In the genomic region with DNA sequence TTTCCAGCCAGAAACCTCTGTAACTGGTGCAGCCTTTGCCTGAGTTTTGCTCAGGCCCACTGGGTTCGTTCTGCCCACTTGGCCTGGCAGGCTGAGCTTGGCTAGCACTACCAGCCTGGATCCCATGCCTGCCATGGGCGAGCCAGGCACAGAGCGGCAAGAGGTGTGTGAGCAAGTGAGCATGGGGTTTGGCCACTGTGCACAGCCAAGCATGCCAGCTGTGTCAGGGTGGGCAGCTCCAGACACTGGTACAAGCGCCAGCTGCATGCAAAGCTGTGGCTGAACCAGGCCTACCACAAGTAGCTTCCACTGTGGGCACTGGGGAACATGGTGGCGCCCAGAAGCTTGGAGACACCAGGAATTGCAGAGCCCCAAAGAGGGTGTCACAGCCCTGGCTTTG, we compare ENCODE assay signal across 24 cellular contexts.
"Had no signal": no experiment of that assay in that cellular context is flagged by ENCODE, and none has a peak within 500 bp of the region (broad histone marks: within the 10 kb centered on the region; RNA-seq: fewer than 3 reads in every experiment).

No MANE protein-coding gene starts in this region.

- H3K9me3 Mint-ChIP-seq: effector memory CD8-positive, alpha-beta T cell had no signal

- H3K4me1 ChIP-seq: colonic mucosa, gastrocnemius medialis, left lung, lower lobe of right lung had no signal

- H3K27ac ChIP-seq: colonic mucosa, epithelial cell of prostate, esophagus squamous epithelium, gastrocnemius medialis, heart right ventricle, left lung, lower lobe of right lung had no signal

- H3K27me3 ChIP-seq: colonic mucosa, gastrocnemius medialis, heart right ventricle, left lung had no signal

- H3K9me3 ChIP-seq: colonic mucosa, gastrocnemius medialis, lower lobe of right lung had no signal

- DNase-seq: cerebellar nuclear complex; colonic mucosa; cortex of kidney; effector CD8-positive, alpha-beta T cell; effector memory CD8-positive, alpha-beta T cell; endodermal cell; erythroblast; esophagus squamous epithelium; foreskin fibroblast; foreskin melanocyte; gastrocnemius medialis; glutamatergic neuron; head of caudate nucleus; heart right ventricle; hippocampal formation; left cardiac atrium; left ventricle myocardium superior; lower lobe of right lung; mesenchymal stem cell; midbrain had no signal

- H3K36me3 ChIP-seq: colonic mucosa, esophagus squamous epithelium, gastrocnemius medialis, heart right ventricle, left lung, lower lobe of right lung had no signal

- ATAC-seq: effector memory CD8-positive, alpha-beta T cell; esophagus mucosa; gastrocnemius medialis; heart right ventricle; left cardiac atrium; left lung; left ventricle myocardium superior; lower lobe of right lung had no signal

- H3K4me3 Mint-ChIP-seq: dendritic cell treated with granulocyte-macrophage colony-stimulating factor and Interleukin-4, amounts not matched to agents 40 ng/mL and 50 ng/mL, for 4 days; effector memory CD8-positive, alpha-beta T cell; endodermal cell had no signal

- H3K4me3 ChIP-seq: colonic mucosa, esophagus squamous epithelium, gastrocnemius medialis, heart right ventricle, left lung, lower lobe of right lung had no signal

- H3K27me3 Mint-ChIP-seq: dendritic cell treated with granulocyte-macrophage colony-stimulating factor and Interleukin-4, amounts not matched to agents 40 ng/mL and 50 ng/mL, for 4 days had no signal

- H3K27ac Mint-ChIP-seq: dendritic cell treated with granulocyte-macrophage colony-stimulating factor and Interleukin-4, amounts not matched to agents 40 ng/mL and 50 ng/mL, for 4 days; effector memory CD8-positive, alpha-beta T cell; endodermal cell had no signal

- H3K4me1 Mint-ChIP-seq: endodermal cell had no signal
